17 cellular contexts compared by ENCODE assay signal in the genomic region with DNA sequence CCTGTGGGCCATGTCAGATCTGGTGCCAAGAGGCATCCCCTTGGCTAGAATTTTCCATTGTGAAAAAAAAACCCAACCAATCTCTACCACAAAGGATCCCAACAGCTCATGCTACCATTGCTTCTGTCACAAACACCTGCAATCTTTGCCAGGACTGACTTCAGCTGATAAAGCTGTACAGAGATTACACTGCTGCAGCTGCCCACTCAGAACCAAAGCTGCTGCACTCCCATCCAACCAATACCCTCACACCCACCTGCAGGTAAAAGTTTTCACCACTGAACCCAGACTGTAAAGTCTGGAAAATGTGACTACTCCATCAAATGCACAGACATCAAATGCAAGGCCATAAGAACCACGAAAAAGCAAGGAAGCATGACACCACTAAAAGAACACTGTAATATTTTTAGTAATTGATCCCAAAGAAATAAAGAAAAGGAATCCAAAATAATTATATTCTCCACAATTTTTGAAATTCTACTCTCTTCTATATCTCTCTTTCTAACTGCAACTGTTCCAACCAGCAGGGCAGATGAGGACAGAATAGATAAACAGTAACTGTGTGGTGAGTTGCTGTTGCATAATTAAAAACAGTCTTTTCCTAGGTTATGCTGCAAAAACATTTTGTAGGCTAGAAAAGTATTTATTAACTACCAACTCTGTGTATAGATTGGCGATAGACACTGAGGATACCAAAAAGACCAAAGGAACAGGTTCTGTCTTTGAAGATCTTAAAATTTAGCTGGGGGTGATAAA.
DNase-seq lines count a peak whose midpoint lies in the region; ATAC-seq and TF ChIP-seq lines count a peak whose summit lies in the region.
"Had no signal": no experiment of that assay in that cellular context is flagged by ENCODE, and none has a peak within 500 bp of the region (broad histone marks: within the 10 kb centered on the region; RNA-seq: fewer than 3 reads in every experiment).

No MANE protein-coding gene starts in this region.

- no peaks in the 10 kb centered on the region for H3K9me3 ChIP-seq in KOPT-K1 (ENCODE audit: insufficient read depth, low read length, poor library complexity, severe bottlenecking)

- ATAC-seq in activated naive CD8-positive, alpha-beta T cell treated with anti-CD3 and anti-CD28 coated beads, Interleukin-2, amount 50 U/mL, for 24 hours, result peak; percentile 24
- ATAC-seq: K562, Panc1 had no signal

- H3K4me1 Mint-ChIP-seq in activated naive CD8-positive, alpha-beta T cell treated with anti-CD3 and anti-CD28 coated beads, Interleukin-2, amount 50 U/mL, for 24 hours, result no peaks in the 10 kb centered on the region
- no peaks in the 10 kb centered on the region for H3K4me1 Mint-ChIP-seq in activated naive CD8-positive, alpha-beta T cell treated with anti-CD3 and anti-CD28 coated beads for 36 hours
- H3K4me1 Mint-ChIP-seq: CD14-positive monocyte had no signal

- no peaks in the 10 kb centered on the region for H3K36me3 Mint-ChIP-seq in activated naive CD8-positive, alpha-beta T cell treated with anti-CD3 and anti-CD28 coated beads, Interleukin-2, amount 50 U/mL, for 24 hours (ENCODE audit: low read depth)
- H3K36me3 Mint-ChIP-seq in activated naive CD8-positive, alpha-beta T cell treated with anti-CD3 and anti-CD28 coated beads for 36 hours, result no peaks in the 10 kb centered on the region
- H3K36me3 Mint-ChIP-seq: CD14-positive monocyte had no signal

- H3K4me3 Mint-ChIP-seq in activated naive CD8-positive, alpha-beta T cell treated with anti-CD3 and anti-CD28 coated beads, Interleukin-2, amount 50 U/mL, for 24 hours, result no peak overlapping the region
- H3K4me3 Mint-ChIP-seq in activated naive CD8-positive, alpha-beta T cell treated with anti-CD3 and anti-CD28 coated beads for 36 hours, result no peak overlapping the region
- H3K4me3 Mint-ChIP-seq: CD14-positive monocyte had no signal

- no peak for DNase-seq in activated naive CD8-positive, alpha-beta T cell treated with anti-CD3 and anti-CD28 coated beads, Interleukin-2, amount 50 U/mL, for 24 hours
- no peak for DNase-seq in activated naive CD8-positive, alpha-beta T cell treated with anti-CD3 and anti-CD28 coated beads for 36 hours
- DNase-seq in fibroblast of mammary gland (ENCODE audit: low read depth) (peak; percentile 22), Kasumi-1 (lab: John Stamatoyannopoulos, UW) (no peak), mucosa of gallbladder (ENCODE audit: low spot score) (no peak), hypothalamus (lab: John Stamatoyannopoulos, UW) (no peak)
- DNase-seq: DMS 273 treated with DMSO at 0.1 percent for 48 hours, H7, NCI-H1105, NCI-H1694, NCI-H510A treated with DMSO at 0.1 percent for 48 hours, NCI-H82 had no signal

- H3K4me3 ChIP-seq in fibroblast of mammary gland (ENCODE audit: control insufficient read depth, low read depth, low read length), result no peak overlapping the region
- H3K4me3 ChIP-seq: K562, SK-N-MC had no signal

- H3K27ac Mint-ChIP-seq in activated naive CD8-positive, alpha-beta T cell treated with anti-CD3 and anti-CD28 coated beads, Interleukin-2, amount 50 U/mL, for 24 hours, result no peak overlapping the region
- H3K27ac Mint-ChIP-seq in activated naive CD8-positive, alpha-beta T cell treated with anti-CD3 and anti-CD28 coated beads for 36 hours, result no peak overlapping the region
- H3K27ac Mint-ChIP-seq: CD14-positive monocyte had no signal

- peak overlapping the region; percentile 38 for H3K27ac ChIP-seq in KOPT-K1 (ENCODE audit: low read depth, low read length, poor library complexity, severe bottlenecking)
- H3K27ac ChIP-seq: SK-N-MC had no signal

- peaks cover 15% of the 10 kb centered on the region for H3K27me3 Mint-ChIP-seq in activated naive CD8-positive, alpha-beta T cell treated with anti-CD3 and anti-CD28 coated beads, Interleukin-2, amount 50 U/mL, for 24 hours
- peaks cover 20% of the 10 kb centered on the region for H3K27me3 Mint-ChIP-seq in activated naive CD8-positive, alpha-beta T cell treated with anti-CD3 and anti-CD28 coated beads for 36 hours

- TF ChIP-seq CTCF in fibroblast of mammary gland (conservative IDR thresholded peaks at IDR 0.05; ENCODE audit: control insufficient read depth, insufficient read depth, low read depth, low read length), result no peak

- H3K36me3 ChIP-seq in KOPT-K1 (ENCODE audit: insufficient read depth, low read length), result no peaks in the 10 kb centered on the region

- no peaks in the 10 kb centered on the region for H3K9me3 Mint-ChIP-seq in activated naive CD8-positive, alpha-beta T cell treated with anti-CD3 and anti-CD28 coated beads, Interleukin-2, amount 50 U/mL, for 24 hours
- H3K9me3 Mint-ChIP-seq in activated naive CD8-positive, alpha-beta T cell treated with anti-CD3 and anti-CD28 coated beads for 36 hours, result no peaks in the 10 kb centered on the region
- H3K9me3 Mint-ChIP-seq: CD14-positive monocyte had no signal
